ENCODE assay signal across 8 cellular contexts in genomic region chr3:167735233-167736107, GRCh38. TPM values are rescaled to one million over a fixed set of nuclear protein-coding genes. Genes with fewer than 3 reads are reported as not detected.
DNase-seq lines count a peak whose midpoint lies in the region; ATAC-seq and TF ChIP-seq lines count a peak whose summit lies in the region.

SERPINI1 (plus strand) TSS chr3:167735721; CDS start chr3:167789129, 53,408 bp downstream.

- H3K9ac ChIP-seq in rectal smooth muscle tissue (ENCODE audit: low read length) = peak within 1 kb of the TSS; percentile 77

- 1% methylated on average over 37 of the region's 37 CpGs for WGBS in aorta, 2 donors

- peaks cover 0 to 22% of the 10 kb centered on the region in 2 donors for H3K4me1 ChIP-seq in ascending aorta
- H3K4me1 ChIP-seq in rectal smooth muscle tissue (ENCODE audit: control insufficient read depth, insufficient read depth, low read length) = peaks cover 7% of the 10 kb centered on the region
- H3K4me1 ChIP-seq in aorta (ENCODE audit: control insufficient read depth in 1 of 2, insufficient read depth in 2 of 2, low read length in 2 of 2) = no peaks in the 10 kb centered on the region

- TF ChIP-seq CTCF in ascending aorta (IDR thresholded peaks at IDR 0.05) = no peak

- H3K4me3 ChIP-seq in ascending aorta (peak within 1 kb of the TSS; percentile 91), rectal smooth muscle tissue (ENCODE audit: low read length) (peak within 1 kb of the TSS; percentile 88), aorta (ENCODE audit: low read length in 2 of 2) (peak within 1 kb of the TSS; percentile 81)

- intact Hi-C loops in ascending aorta (cut with DNase I) (loop anchor here (1.0 to 5.0 kb wide), 3 partner anchors 79 to 362 kb away; partner anchors contain the start of gene GOLIM4), aorta (cut with DNase I) (loop anchor here (1.0 to 5.0 kb wide), 3 partner anchors 77 to 147 kb away; no protein-coding TSS in a partner anchor)

- TF ChIP-seq POLR2A in GM15510 (IDR thresholded peaks at IDR 0.05; ENCODE audit: borderline replicate concordance, extremely low read depth, insufficient read length) = peak; percentile 80

- DNase-seq in NCI-H1417 treated with DMSO at 0.1 percent for 48 hours (lab: John Stamatoyannopoulos, UW) = peak; percentile 93
- DNase-seq in SW480 (ENCODE audit: low spot score) = peak; percentile 98
- peak; percentile 67 to 93 for DNase-seq in ascending aorta (ENCODE audit: low spot score in 2 of 2)
- peak; percentile 73 for DNase-seq in hepatic stellate cell (ENCODE audit: low spot score)
- peak; percentile 92 to 93 for DNase-seq in aorta

- H3K36me3 ChIP-seq in ascending aorta (no peaks in the 10 kb centered on the region), rectal smooth muscle tissue (ENCODE audit: control insufficient read depth, insufficient read depth, low read length) (no peaks in the 10 kb centered on the region), aorta (ENCODE audit: control insufficient read depth in 1 of 2, insufficient read depth in 2 of 2, low read length in 1 of 2) (no peaks in the 10 kb centered on the region)

- ATAC-seq in HG02840 (IDR thresholded peaks at IDR 0.05; ENCODE audit: low FRiP score, unreplicated experiment) = peak; percentile 64
- peak; percentile 93 for ATAC-seq in aorta (ENCODE audit: low FRiP score)

- H3K9me3 ChIP-seq in ascending aorta = no peaks in the 10 kb centered on the region
- no peaks in the 10 kb centered on the region for H3K9me3 ChIP-seq in aorta (ENCODE audit: control insufficient read depth, low read length)

- H3K27me3 ChIP-seq in ascending aorta = no peaks in the 10 kb centered on the region
- no peaks in the 10 kb centered on the region for H3K27me3 ChIP-seq in rectal smooth muscle tissue (ENCODE audit: control insufficient read depth, insufficient read depth, low read length)
- no peaks in the 10 kb centered on the region for H3K27me3 ChIP-seq in aorta (ENCODE audit: control insufficient read depth in 1 of 2, insufficient read depth in 2 of 2, low read length in 1 of 2)

- H3K27ac ChIP-seq in ascending aorta (peak within 1 kb of the TSS; percentile 89 to 92), rectal smooth muscle tissue (ENCODE audit: low read depth, low read length) (peak within 1 kb of the TSS; percentile 75), aorta (ENCODE audit: low read depth in 1 of 2, low read length in 2 of 2) (peak within 1 kb of the TSS; percentile 29 to 91)

RNA-seq across cellular contexts. Expression of gene SERPINI1, which starts in this region (rescaled TPM):
- total RNA-seq in ascending aorta (6.3 TPM), aorta (10 to 100 TPM; 13.5 to 13.8 TPM)
- 10 to 100 TPM in 1 of 2 donors, 1 to 10 TPM in 1; 8.9 to 11.9 TPM for polyA plus RNA-seq in aorta

Comparison
In these comparisons a context has a peak if more than half of its experiments do, and no peak if none do; other contexts are left out.
1. Peak in every context shown above with its lines: DNase-seq, ATAC-seq, H3K4me3 ChIP-seq and H3K27ac ChIP-seq.